27 cellular contexts compared by ENCODE assay signal in genomic region chr2:228545749-228546148, GRCh38.
DNase-seq lines count a peak whose midpoint lies in the region; ATAC-seq and TF ChIP-seq lines count a peak whose summit lies in the region.
"Had no signal": no experiment of that assay in that cellular context is flagged by ENCODE, and none has a peak within 500 bp of the region (broad histone marks: within the 10 kb centered on the region; RNA-seq: fewer than 3 reads in every experiment).

No MANE protein-coding gene starts in this region.

- no peak overlapping the region for H3K4me3 ChIP-seq in NT2/D1 (ENCODE audit: insufficient read length, low read depth)
- no peak overlapping the region for H3K4me3 ChIP-seq in choroid plexus epithelial cell (ENCODE audit: low read depth, low read length)
- H3K4me3 ChIP-seq in mesodermal cell (ENCODE audit: extremely low read depth, insufficient read depth, low read length, poor library complexity, severe bottlenecking) = no peak overlapping the region
- H3K4me3 ChIP-seq: pancreas, SK-N-MC, vagina had no signal

- H3K36me3 Mint-ChIP-seq in natural killer cell treated with Interleukin-12 subunit alpha and Interleukin-12 subunit beta and Interleukin-15 and Interleukin-18, amount 100 ng/mL, for 72 hours = peaks cover 3% of the 10 kb centered on the region
- H3K36me3 Mint-ChIP-seq: CD14-positive monocyte; naive thymus-derived CD8-positive, alpha-beta T cell had no signal

- peaks cover 11% of the 10 kb centered on the region for H3K9me3 ChIP-seq in NT2/D1 (ENCODE audit: insufficient read depth, low read length)
- H3K9me3 ChIP-seq in mesodermal cell (ENCODE audit: control insufficient read depth, low read length) = peaks cover 27% of the 10 kb centered on the region
- H3K9me3 ChIP-seq: adrenal gland, pancreas, vagina had no signal

- H3K4me3 Mint-ChIP-seq in natural killer cell treated with Interleukin-12 subunit alpha and Interleukin-12 subunit beta and Interleukin-15 and Interleukin-18, amount 100 ng/mL, for 72 hours = no peak overlapping the region
- H3K4me3 Mint-ChIP-seq: activated CD4-positive, alpha-beta T cell treated with anti-CD3 and anti-CD28 coated beads for 36 hours; activated T-cell treated with anti-CD3 and anti-CD28 coated beads, Interleukin-2, amount 50 U/mL, for 4 hours; CD14-positive monocyte; naive thymus-derived CD8-positive, alpha-beta T cell had no signal

- no peaks in the 10 kb centered on the region for H3K4me1 Mint-ChIP-seq in natural killer cell treated with Interleukin-12 subunit alpha and Interleukin-12 subunit beta and Interleukin-15 and Interleukin-18, amount 100 ng/mL, for 72 hours (ENCODE audit: low read depth in 2 of 2)
- H3K4me1 Mint-ChIP-seq: activated CD4-positive, alpha-beta T cell treated with anti-CD3 and anti-CD28 coated beads for 36 hours; CD14-positive monocyte; naive thymus-derived CD8-positive, alpha-beta T cell had no signal

- H3K36me3 ChIP-seq in NT2/D1 (ENCODE audit: insufficient read depth, insufficient read length, low read length) (no peaks in the 10 kb centered on the region), mesodermal cell (ENCODE audit: control insufficient read depth, insufficient read depth, low read length) (no peaks in the 10 kb centered on the region)
- H3K36me3 ChIP-seq: adrenal gland, pancreas, vagina had no signal

- peak overlapping the region; percentile 83 for H3K27ac ChIP-seq in mesodermal cell (ENCODE audit: low read depth, low read length, severe bottlenecking)
- H3K27ac ChIP-seq: pancreas, SK-N-MC, vagina had no signal

- H3K27ac Mint-ChIP-seq in natural killer cell treated with Interleukin-12 subunit alpha and Interleukin-12 subunit beta and Interleukin-15 and Interleukin-18, amount 100 ng/mL, for 72 hours = no peak overlapping the region
- H3K27ac Mint-ChIP-seq: activated CD4-positive, alpha-beta T cell treated with anti-CD3 and anti-CD28 coated beads for 36 hours; CD14-positive monocyte; naive thymus-derived CD8-positive, alpha-beta T cell had no signal

- H3K27me3 ChIP-seq in NT2/D1 (ENCODE audit: insufficient read depth, insufficient read length) = no peaks in the 10 kb centered on the region
- H3K27me3 ChIP-seq: adrenal gland, pancreas, vagina had no signal

- TF ChIP-seq CTCF in choroid plexus epithelial cell (conservative IDR thresholded peaks at IDR 0.05; ENCODE audit: low read depth, low read length) = no peak

- no peak for ATAC-seq in natural killer cell treated with Interleukin-12 subunit alpha and Interleukin-12 subunit beta and Interleukin-15 and Interleukin-18, amount 100 ng/mL, for 72 hours
- ATAC-seq: activated CD4-positive, alpha-beta T cell treated with anti-CD3 and anti-CD28 coated beads for 36 hours; activated T-cell treated with anti-CD3 and anti-CD28 coated beads, Interleukin-2, amount 50 U/mL, for 4 hours; naive thymus-derived CD8-positive, alpha-beta T cell; pancreas; right cardiac atrium had no signal

- H3K9ac ChIP-seq in NT2/D1 (ENCODE audit: insufficient read length, low read depth) = no peak overlapping the region

- H3K4me1 ChIP-seq in NT2/D1 (ENCODE audit: insufficient read depth, insufficient read length) (no peaks in the 10 kb centered on the region), mesodermal cell (ENCODE audit: control insufficient read depth, insufficient read depth, low read length, poor library complexity, severe bottlenecking) (peaks cover 22% of the 10 kb centered on the region)
- H3K4me1 ChIP-seq: pancreas, vagina had no signal

- DNase-seq in AG20443 (ENCODE audit: low spot score) = peak; percentile 31
- DNase-seq in NT2/D1 (ENCODE audit: low read depth, low spot score) = peak; percentile 6
- peak; percentile 30 for DNase-seq in choroid plexus epithelial cell (ENCODE audit: low read depth)
- DNase-seq in NCI-H2081 treated with DMSO at 0.1 percent for 48 hours (lab: John Stamatoyannopoulos, UW) = no peak
- DNase-seq in NCI-H1930 (lab: John Stamatoyannopoulos, UW) = no peak
- no peak for DNase-seq in natural killer cell treated with Interleukin-12 subunit alpha and Interleukin-12 subunit beta and Interleukin-15 and Interleukin-18, amount 100 ng/mL, for 72 hours (ENCODE audit: low spot score)
- no peak for DNase-seq in NCI-H510A (lab: John Stamatoyannopoulos, UW)
- DNase-seq: activated CD4-positive, alpha-beta T cell treated with anti-CD3 and anti-CD28 coated beads for 36 hours; activated T-cell treated with anti-CD3 and anti-CD28 coated beads, Interleukin-2, amount 50 U/mL, for 4 hours; adrenal gland; Calu3; DND-41; head of caudate nucleus; left cardiac atrium; midbrain; naive thymus-derived CD8-positive, alpha-beta T cell; NCI-H187; pancreas; right cardiac atrium; RPMI8226; stimulated activated CD4-positive, alpha-beta T cell treated with anti-CD3 and anti-CD28 coated beads, Interleukin-4, amount 100 ng/mL, for 4 hours; stimulated activated naive CD4-positive, alpha-beta T cell; T-helper 2 cell had no signal

- no peaks in the 10 kb centered on the region for H3K27me3 Mint-ChIP-seq in natural killer cell treated with Interleukin-12 subunit alpha and Interleukin-12 subunit beta and Interleukin-15 and Interleukin-18, amount 100 ng/mL, for 72 hours
- H3K27me3 Mint-ChIP-seq: activated CD4-positive, alpha-beta T cell treated with anti-CD3 and anti-CD28 coated beads for 36 hours; naive thymus-derived CD8-positive, alpha-beta T cell had no signal

- peaks cover 10% of the 10 kb centered on the region for H3K9me3 Mint-ChIP-seq in natural killer cell treated with Interleukin-12 subunit alpha and Interleukin-12 subunit beta and Interleukin-15 and Interleukin-18, amount 100 ng/mL, for 72 hours

- 49 to 67% methylated on average over 1 to 2 of the region's 2 CpGs for WGBS in mesodermal cell (ENCODE audit: insufficient coverage in 2 of 2), 2 experiments

Comparison
In these comparisons a context has a peak if more than half of its experiments do, and no peak if none do; other contexts are left out.
1. DNase-seq: peak in AG20443 (single experiment), NT2/D1 (single experiment) and choroid plexus epithelial cell (single experiment); none in NCI-H2081 treated with DMSO at 0.1 percent for 48 hours (single experiment), NCI-H1930 (0 of 2), natural killer cell treated with Interleukin-12 subunit alpha and Interleukin-12 subunit beta and Interleukin-15 and Interleukin-18, amount 100 ng/mL, for 72 hours (single experiment) and NCI-H510A (single experiment).